ENCODE assay signal across 1 cellular context in the genomic region with DNA sequence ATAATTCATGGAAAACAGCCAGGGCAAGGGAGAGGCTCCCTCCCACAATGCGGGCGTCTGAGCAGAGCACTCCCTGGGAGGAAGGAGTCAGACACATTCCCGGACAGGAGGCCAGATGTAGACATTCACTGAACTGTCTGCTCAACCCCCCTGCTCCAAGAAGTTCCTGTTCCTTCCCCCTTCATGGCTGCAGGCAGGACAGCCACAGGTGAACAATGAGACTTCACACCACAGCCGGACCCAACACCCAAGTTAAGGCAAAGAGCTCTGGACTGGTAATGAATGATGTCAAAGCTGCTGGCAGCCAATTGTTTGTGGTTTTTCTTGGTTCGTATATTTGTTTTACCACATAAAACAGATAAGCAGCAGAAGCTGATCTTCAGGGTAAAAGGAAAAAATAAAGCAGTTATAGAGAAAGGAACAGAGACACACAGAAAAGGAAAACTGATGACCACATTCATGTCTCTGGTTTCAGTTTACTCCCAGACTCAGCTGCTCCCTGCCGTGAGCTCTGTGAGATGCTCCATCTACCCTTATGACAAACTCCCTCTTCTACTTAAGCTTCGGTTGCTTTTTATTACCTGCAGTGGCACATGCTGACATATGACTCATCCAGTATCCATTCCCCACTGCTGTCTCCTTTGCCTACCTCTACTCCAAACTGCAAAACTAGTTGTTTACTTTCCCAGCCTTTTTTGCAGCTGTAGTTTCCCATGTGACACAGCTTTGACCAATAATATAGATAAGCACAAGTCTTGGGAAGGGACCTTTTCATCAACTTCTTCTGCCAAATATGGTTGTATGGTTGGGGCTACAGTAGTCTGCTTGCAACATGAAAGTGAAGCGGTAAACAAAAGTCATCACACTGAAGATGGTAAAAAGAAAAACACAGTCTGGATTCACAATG.
A peak's percentile ranks its signal among the peaks of the same experiment; 100 is the strongest.
TF ChIP-seq lines count a peak whose summit lies in the region.

No MANE protein-coding gene starts in this region.

TF ChIP-seq in HEK293, 187 proteins besides CTCF, POLR2A, EP300 and RAD21 (continued from another document and continues in another):
- TF ChIP-seq, protein P1, sequence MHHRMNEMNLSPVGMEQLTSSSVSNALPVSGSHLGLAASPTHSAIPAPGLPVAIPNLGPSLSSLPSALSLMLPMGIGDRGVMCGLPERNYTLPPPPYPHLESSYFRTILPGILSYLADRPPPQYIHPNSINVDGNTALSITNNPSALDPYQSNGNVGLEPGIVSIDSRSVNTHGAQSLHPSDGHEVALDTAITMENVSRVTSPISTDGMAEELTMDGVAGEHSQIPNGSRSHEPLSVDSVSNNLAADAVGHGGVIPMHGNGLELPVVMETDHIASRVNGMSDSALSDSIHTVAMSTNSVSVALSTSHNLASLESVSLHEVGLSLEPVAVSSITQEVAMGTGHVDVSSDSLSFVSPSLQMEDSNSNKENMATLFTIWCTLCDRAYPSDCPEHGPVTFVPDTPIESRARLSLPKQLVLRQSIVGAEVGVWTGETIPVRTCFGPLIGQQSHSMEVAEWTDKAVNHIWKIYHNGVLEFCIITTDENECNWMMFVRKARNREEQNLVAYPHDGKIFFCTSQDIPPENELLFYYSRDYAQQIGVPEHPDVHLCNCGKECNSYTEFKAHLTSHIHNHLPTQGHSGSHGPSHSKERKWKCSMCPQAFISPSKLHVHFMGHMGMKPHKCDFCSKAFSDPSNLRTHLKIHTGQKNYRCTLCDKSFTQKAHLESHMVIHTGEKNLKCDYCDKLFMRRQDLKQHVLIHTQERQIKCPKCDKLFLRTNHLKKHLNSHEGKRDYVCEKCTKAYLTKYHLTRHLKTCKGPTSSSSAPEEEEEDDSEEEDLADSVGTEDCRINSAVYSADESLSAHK (tag by site-specific recombination; IDR thresholded peaks at IDR 0.05) = peak; percentile 48; the same call in 1 of the 2 replicates
- TF ChIP-seq BCL11A (tag by site-specific recombination; IDR thresholded peaks at IDR 0.05; ENCODE audit: low read depth) = peak; percentile 58
- TF ChIP-seq, protein P2, sequence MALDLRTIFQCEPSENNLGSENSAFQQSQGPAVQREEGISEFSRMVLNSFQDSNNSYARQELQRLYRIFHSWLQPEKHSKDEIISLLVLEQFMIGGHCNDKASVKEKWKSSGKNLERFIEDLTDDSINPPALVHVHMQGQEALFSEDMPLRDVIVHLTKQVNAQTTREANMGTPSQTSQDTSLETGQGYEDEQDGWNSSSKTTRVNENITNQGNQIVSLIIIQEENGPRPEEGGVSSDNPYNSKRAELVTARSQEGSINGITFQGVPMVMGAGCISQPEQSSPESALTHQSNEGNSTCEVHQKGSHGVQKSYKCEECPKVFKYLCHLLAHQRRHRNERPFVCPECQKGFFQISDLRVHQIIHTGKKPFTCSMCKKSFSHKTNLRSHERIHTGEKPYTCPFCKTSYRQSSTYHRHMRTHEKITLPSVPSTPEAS (tag by site-specific recombination; IDR thresholded peaks at IDR 0.05) = peak; percentile 83
- no peak for TF ChIP-seq ZNF23 (tag by site-specific recombination; IDR thresholded peaks at IDR 0.05; ENCODE audit: borderline replicate concordance)
- peak; percentile 39; the same call in 1 of the 2 replicates for TF ChIP-seq ZBTB48 (tag by site-specific recombination; IDR thresholded peaks at IDR 0.05)
- TF ChIP-seq ZNF488 (tag by site-specific recombination; IDR thresholded peaks at IDR 0.05) = no peak
- TF ChIP-seq ZXDB (tag by site-specific recombination; IDR thresholded peaks at IDR 0.05) = peak; percentile 81
- TF ChIP-seq ZNF341 (tag by site-specific recombination; IDR thresholded peaks at IDR 0.05; ENCODE audit: low read depth) = peak; percentile 70
- TF ChIP-seq SCRT1 (tag by site-specific recombination; IDR thresholded peaks at IDR 0.05; ENCODE audit: borderline replicate concordance) = 0 out of 2 replicates have a peak, but pooled peaks have one; percentile 21
- no peak for TF ChIP-seq PBX3 (CRISPR knock-in tag; IDR thresholded peaks at IDR 0.05)
- TF ChIP-seq ZIC2 (tag by site-specific recombination; IDR thresholded peaks at IDR 0.05) = peak; percentile 98
- TF ChIP-seq, protein P3, sequence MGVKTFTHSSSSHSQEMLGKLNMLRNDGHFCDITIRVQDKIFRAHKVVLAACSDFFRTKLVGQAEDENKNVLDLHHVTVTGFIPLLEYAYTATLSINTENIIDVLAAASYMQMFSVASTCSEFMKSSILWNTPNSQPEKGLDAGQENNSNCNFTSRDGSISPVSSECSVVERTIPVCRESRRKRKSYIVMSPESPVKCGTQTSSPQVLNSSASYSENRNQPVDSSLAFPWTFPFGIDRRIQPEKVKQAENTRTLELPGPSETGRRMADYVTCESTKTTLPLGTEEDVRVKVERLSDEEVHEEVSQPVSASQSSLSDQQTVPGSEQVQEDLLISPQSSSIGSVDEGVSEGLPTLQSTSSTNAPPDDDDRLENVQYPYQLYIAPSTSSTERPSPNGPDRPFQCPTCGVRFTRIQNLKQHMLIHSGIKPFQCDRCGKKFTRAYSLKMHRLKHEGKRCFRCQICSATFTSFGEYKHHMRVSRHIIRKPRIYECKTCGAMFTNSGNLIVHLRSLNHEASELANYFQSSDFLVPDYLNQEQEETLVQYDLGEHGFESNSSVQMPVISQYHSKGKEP (tag by site-specific recombination; IDR thresholded peaks at IDR 0.05) = peak; percentile 91
- no peak for TF ChIP-seq ZNF677 (tag by site-specific recombination; IDR thresholded peaks at IDR 0.05)
- no peak for TF ChIP-seq ZNF221 (tag by site-specific recombination; IDR thresholded peaks at IDR 0.05; ENCODE audit: borderline replicate concordance)
- TF ChIP-seq GLI4 (tag by site-specific recombination; IDR thresholded peaks at IDR 0.05) = no peak
- peak; percentile 37; the same call in 1 of the 2 replicates for TF ChIP-seq ZNF18 (tag by site-specific recombination; IDR thresholded peaks at IDR 0.05)
- TF ChIP-seq ZSCAN30 (tag by site-specific recombination; IDR thresholded peaks at IDR 0.05) = peak; percentile 49; the same call in 1 of the 2 replicates
- TF ChIP-seq ZBTB21 (tag by site-specific recombination; IDR thresholded peaks at IDR 0.05) = peak; percentile 71
- peak; percentile 82 for TF ChIP-seq ZNF10 (tag by site-specific recombination; IDR thresholded peaks at IDR 0.05)
- TF ChIP-seq ZNF366 (tag by site-specific recombination; conservative IDR thresholded peaks at IDR 0.05) = peak; percentile 78
- TF ChIP-seq ZNF394 (tag by site-specific recombination; IDR thresholded peaks at IDR 0.05; ENCODE audit: borderline replicate concordance) = peak; percentile 100
- no peak for TF ChIP-seq GFI1B (tag by site-specific recombination; IDR thresholded peaks at IDR 0.05)
- TF ChIP-seq ZNF48 (tag by site-specific recombination; IDR thresholded peaks at IDR 0.05) = no peak
- peak; percentile 87 for TF ChIP-seq ZNF2 (tag by site-specific recombination; IDR thresholded peaks at IDR 0.05)
- no peak for TF ChIP-seq ZNF521 (tag by site-specific recombination; IDR thresholded peaks at IDR 0.05)
- TF ChIP-seq SCRT2 (tag by site-specific recombination; IDR thresholded peaks at IDR 0.05) = peak; percentile 91
- TF ChIP-seq WT1 (tag by site-specific recombination; IDR thresholded peaks at IDR 0.05) = peak; percentile 94
- no peak for TF ChIP-seq ZFP37 (tag by site-specific recombination; IDR thresholded peaks at IDR 0.05)
- TF ChIP-seq ZNF660 (tag by site-specific recombination; IDR thresholded peaks at IDR 0.05) = peak; percentile 99
- no peak for TF ChIP-seq ZNF76 (tag by site-specific recombination; IDR thresholded peaks at IDR 0.05; ENCODE audit: borderline replicate concordance, low read depth)
- peak; percentile 84 for TF ChIP-seq ZNF768 (tag by site-specific recombination; IDR thresholded peaks at IDR 0.05)
- no peak for TF ChIP-seq ZBTB1 (tag by site-specific recombination; IDR thresholded peaks at IDR 0.05)
- no peak for TF ChIP-seq ZNF830 (tag by site-specific recombination; IDR thresholded peaks at IDR 0.05; ENCODE audit: low read depth)
- TF ChIP-seq ZNF391 (tag by site-specific recombination; IDR thresholded peaks at IDR 0.05; ENCODE audit: borderline replicate concordance, low read depth) = 0 out of 2 replicates have a peak, but pooled peaks have one; percentile 37
- TF ChIP-seq ZNF561 (tag by site-specific recombination; IDR thresholded peaks at IDR 0.05; ENCODE audit: borderline replicate concordance) = peak; percentile 75
- TF ChIP-seq ZNF837 (tag by site-specific recombination; IDR thresholded peaks at IDR 0.05) = no peak
- TF ChIP-seq TSHZ1 (tag by site-specific recombination; IDR thresholded peaks at IDR 0.05; ENCODE audit: borderline replicate concordance) = peak; percentile 82
- no peak for TF ChIP-seq ZNF148 (tag by site-specific recombination; IDR thresholded peaks at IDR 0.05; ENCODE audit: borderline replicate concordance)
- peak; percentile 99 for TF ChIP-seq OSR2 (tag by site-specific recombination; IDR thresholded peaks at IDR 0.05)
- TF ChIP-seq BCL11B (tag by site-specific recombination; IDR thresholded peaks at IDR 0.05; ENCODE audit: low read depth) = peak; percentile 57
- TF ChIP-seq, protein P4, sequence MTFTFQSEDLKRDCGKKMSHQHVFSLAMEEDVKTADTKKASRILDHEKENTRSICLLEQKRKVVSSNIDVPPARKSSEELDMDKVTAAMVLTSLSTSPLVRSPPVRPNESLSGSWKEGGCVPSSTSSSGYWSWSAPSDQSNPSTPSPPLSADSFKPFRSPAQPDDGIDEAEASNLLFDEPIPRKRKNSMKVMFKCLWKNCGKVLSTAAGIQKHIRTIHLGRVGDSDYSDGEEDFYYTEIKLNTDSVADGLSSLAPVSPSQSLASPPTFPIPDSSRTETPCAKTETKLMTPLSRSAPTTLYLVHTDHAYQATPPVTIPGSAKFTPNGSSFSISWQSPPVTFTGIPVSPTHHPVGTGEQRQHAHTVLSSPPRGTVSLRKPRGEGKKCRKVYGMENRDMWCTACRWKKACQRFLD (tag by site-specific recombination; IDR thresholded peaks at IDR 0.05) = no peak
- TF ChIP-seq ZNF629 (tag by site-specific recombination; IDR thresholded peaks at IDR 0.05) = peak; percentile 92
- no peak for TF ChIP-seq ZNF473 (tag by site-specific recombination; IDR thresholded peaks at IDR 0.05)
- peak; percentile 88; the same call in 1 of the 2 replicates for TF ChIP-seq TRIM28 (IDR thresholded peaks at IDR 0.05; ENCODE audit: borderline replicate concordance, low read length)
